Comparison of ENCODE assay signal across 26 cellular contexts in genomic region chr18:76757925-76758324, GRCh38.
"Had no signal": no experiment of that assay in that cellular context is flagged by ENCODE, and none has a peak within 500 bp of the region (broad histone marks: within the 10 kb centered on the region; RNA-seq: fewer than 3 reads in every experiment).

No MANE protein-coding gene starts in this region.

- H3K27ac ChIP-seq: adrenal gland, ascending aorta, brain microvascular endothelial cell, foreskin keratinocyte, lower lobe of right lung, neural progenitor cell, thoracic aorta, VCaP had no signal

- DNase-seq: activated CD4-positive, alpha-beta T cell treated with anti-CD3 and anti-CD28 coated beads, Interleukin-2, amount 50 U/mL, for 1 hour; activated CD8-positive, alpha-beta T cell treated with anti-CD3 and anti-CD28 coated beads, Interleukin-2, amount 10 ng/mL, durations not matched to agents 7 days and 5 days; activated naive CD4-positive, alpha-beta T cell; adrenal gland; brain microvascular endothelial cell; caudate nucleus; effector CD4-positive, alpha-beta T cell; foreskin keratinocyte; immature natural killer cell; lower lobe of right lung; naive thymus-derived CD8-positive, alpha-beta T cell; right cardiac atrium; stimulated activated CD4-positive, alpha-beta T cell treated with anti-CD3 and anti-CD28 coated beads, Interleukin-2, amount 100 ng/mL, for 24 hours; stimulated activated naive B cell treated with anti-CD40 and anti-IgM and Interleukin-4, amounts not matched to agents 10 μg/mL and 1 μg/mL and 100 μg/mL, for 72 hours had no signal

- H3K27ac Mint-ChIP-seq: activated naive CD8-positive, alpha-beta T cell; activated T-helper 17 cell treated with anti-CD3 and anti-CD28 coated beads, Interleukin-2, amount 50 U/mL, for 72 hours; dendritic cell treated with granulocyte-macrophage colony-stimulating factor and Interleukin-4, amounts not matched to agents 40 ng/mL and 50 ng/mL, for 4 days; immature natural killer cell; naive thymus-derived CD8-positive, alpha-beta T cell; neural progenitor cell; progenitor cell of endocrine pancreas; stimulated activated naive B cell treated with anti-CD40 and anti-IgM and Interleukin-4, amounts not matched to agents 10 μg/mL and 1 μg/mL and 100 μg/mL, for 72 hours; T-helper 2 cell treated with Interferon-gamma antibody and Interleukin-4, amounts not matched to agents 5 μg/mL and 100 μg/mL, for 36 hours had no signal

- H3K27me3 Mint-ChIP-seq: activated naive CD8-positive, alpha-beta T cell; activated T-helper 17 cell treated with anti-CD3 and anti-CD28 coated beads, Interleukin-2, amount 50 U/mL, for 72 hours; naive thymus-derived CD8-positive, alpha-beta T cell; progenitor cell of endocrine pancreas had no signal

- H3K27me3 ChIP-seq: adrenal gland, ascending aorta, brain microvascular endothelial cell, foreskin keratinocyte, neural progenitor cell had no signal

- H3K4me1 ChIP-seq: adrenal gland, ascending aorta, foreskin keratinocyte, lower lobe of right lung, neural progenitor cell had no signal

- H2AFZ ChIP-seq: neural progenitor cell had no signal

- H3K36me3 Mint-ChIP-seq: activated naive CD8-positive, alpha-beta T cell; immature natural killer cell; naive thymus-derived CD8-positive, alpha-beta T cell; neural progenitor cell; stimulated activated naive B cell treated with anti-CD40 and anti-IgM and Interleukin-4, amounts not matched to agents 10 μg/mL and 1 μg/mL and 100 μg/mL, for 72 hours had no signal

- ATAC-seq: activated CD4-positive, CD25-positive, alpha-beta regulatory T cell treated with anti-CD3 and anti-CD28 coated beads, Interleukin-2, amount 50 U/mL, for 24 hours; activated CD8-positive, alpha-beta T cell treated with anti-CD3 and anti-CD28 coated beads, Interleukin-2, amount 10 ng/mL, durations not matched to agents 7 days and 5 days; activated T-helper 17 cell treated with anti-CD3 and anti-CD28 coated beads, Interleukin-2, amount 50 U/mL, for 72 hours; foreskin keratinocyte; left lobe of liver; naive thymus-derived CD8-positive, alpha-beta T cell; stimulated activated naive B cell treated with anti-CD40 and anti-IgM and Interleukin-4, amounts not matched to agents 10 μg/mL and 1 μg/mL and 100 μg/mL, for 72 hours had no signal

- H3K9me3 ChIP-seq: adrenal gland, ascending aorta, lower lobe of right lung, thoracic aorta had no signal

- H3K36me3 ChIP-seq: adrenal gland, ascending aorta, brain microvascular endothelial cell, lower lobe of right lung, neural progenitor cell, thoracic aorta had no signal

- H3K9me3 Mint-ChIP-seq: dendritic cell treated with granulocyte-macrophage colony-stimulating factor and Interleukin-4, amounts not matched to agents 40 ng/mL and 50 ng/mL, for 4 days; immature natural killer cell; stimulated activated naive B cell treated with anti-CD40 and anti-IgM and Interleukin-4, amounts not matched to agents 10 μg/mL and 1 μg/mL and 100 μg/mL, for 72 hours had no signal

- H3K9ac ChIP-seq: neural progenitor cell had no signal

- H3K4me3 Mint-ChIP-seq: activated CD8-positive, alpha-beta T cell treated with anti-CD3 and anti-CD28 coated beads, Interleukin-2, amount 10 ng/mL, durations not matched to agents 7 days and 5 days; activated naive CD8-positive, alpha-beta T cell; activated T-helper 17 cell treated with anti-CD3 and anti-CD28 coated beads, Interleukin-2, amount 50 U/mL, for 72 hours; dendritic cell treated with granulocyte-macrophage colony-stimulating factor and Interleukin-4, amounts not matched to agents 40 ng/mL and 50 ng/mL, for 4 days; immature natural killer cell; naive thymus-derived CD8-positive, alpha-beta T cell; neural progenitor cell; stimulated activated naive B cell treated with anti-CD40 and anti-IgM and Interleukin-4, amounts not matched to agents 10 μg/mL and 1 μg/mL and 100 μg/mL, for 72 hours; T-helper 2 cell treated with Interferon-gamma antibody and Interleukin-4, amounts not matched to agents 5 μg/mL and 100 μg/mL, for 36 hours had no signal

- H3K4me3 ChIP-seq: adrenal gland, ascending aorta, lower lobe of right lung, neural progenitor cell, skin epidermis, thoracic aorta had no signal

- H3K4me2 ChIP-seq: neural progenitor cell had no signal
